In genomic region chr19:7978196-7978825, GRCh38 we compare ENCODE assay signal across 16 cellular contexts.
"Had no signal": no experiment of that assay in that cellular context is flagged by ENCODE, and none has a peak within 500 bp of the region (broad histone marks: within the 10 kb centered on the region; RNA-seq: fewer than 3 reads in every experiment).

No MANE protein-coding gene starts in this region.

- H3K4me3 ChIP-seq: hepatocyte, psoas muscle, upper lobe of right lung had no signal

- H3K9me3 Mint-ChIP-seq: activated naive CD4-positive, alpha-beta T cell treated with anti-CD3 and anti-CD28 coated beads for 36 hours; memory B cell; natural killer cell treated with Interleukin-12 subunit alpha and Interleukin-12 subunit beta and Interleukin-15 and Interleukin-18, amount 100 ng/mL, for 72 hours had no signal

- H2AFZ ChIP-seq: hepatocyte had no signal

- H3K4me3 Mint-ChIP-seq: activated CD4-positive, alpha-beta T cell treated with anti-CD3 and anti-CD28 coated beads for 36 hours; activated CD8-positive, alpha-beta T cell treated with anti-CD3 and anti-CD28 coated beads, Interleukin-2, amount 10 ng/mL, durations not matched to agents 7 days and 5 days; activated naive CD4-positive, alpha-beta T cell treated with anti-CD3 and anti-CD28 coated beads for 36 hours; memory B cell; natural killer cell treated with Interleukin-12 subunit alpha and Interleukin-12 subunit beta and Interleukin-15 and Interleukin-18, amount 100 ng/mL, for 72 hours had no signal

- H3K27me3 ChIP-seq: hepatocyte, upper lobe of right lung had no signal

- H3K27ac Mint-ChIP-seq: activated CD4-positive, alpha-beta T cell treated with anti-CD3 and anti-CD28 coated beads for 36 hours; activated CD8-positive, alpha-beta T cell treated with anti-CD3 and anti-CD28 coated beads, Interleukin-2, amount 10 ng/mL, durations not matched to agents 7 days and 5 days; activated naive CD4-positive, alpha-beta T cell treated with anti-CD3 and anti-CD28 coated beads for 36 hours; memory B cell; natural killer cell treated with Interleukin-12 subunit alpha and Interleukin-12 subunit beta and Interleukin-15 and Interleukin-18, amount 100 ng/mL, for 72 hours had no signal

- DNase-seq: activated CD4-positive, alpha-beta T cell treated with anti-CD3 and anti-CD28 coated beads for 36 hours; activated CD8-positive, alpha-beta T cell treated with anti-CD3 and anti-CD28 coated beads, Interleukin-2, amount 10 ng/mL, durations not matched to agents 7 days and 5 days; activated naive CD4-positive, alpha-beta T cell treated with anti-CD3 and anti-CD28 coated beads for 36 hours; cortex of kidney; effector CD8-positive, alpha-beta T cell; left cardiac atrium; occipital lobe; stimulated activated CD4-positive, alpha-beta T cell treated with anti-CD3 and anti-CD28 coated beads, Interleukin-2, amount 100 ng/mL, for 48 hours; stimulated activated naive CD8-positive, alpha-beta T cell treated with anti-CD3 and anti-CD28 coated beads, Interleukin-15, Interleukin-2, amounts not matched to agents 100 U/mL and 50 U/mL, for 24 hours; T1000; upper lobe of right lung; WERI-Rb-1 had no signal

- H3K4me1 Mint-ChIP-seq: activated CD4-positive, alpha-beta T cell treated with anti-CD3 and anti-CD28 coated beads for 36 hours; memory B cell had no signal

- H3K9me3 ChIP-seq: psoas muscle, upper lobe of right lung had no signal

- ATAC-seq: activated CD4-positive, alpha-beta T cell treated with anti-CD3 and anti-CD28 coated beads for 36 hours; activated CD8-positive, alpha-beta T cell treated with anti-CD3 and anti-CD28 coated beads, Interleukin-2, amount 10 ng/mL, durations not matched to agents 7 days and 5 days; left cardiac atrium; natural killer cell treated with Interleukin-12 subunit alpha and Interleukin-12 subunit beta and Interleukin-15 and Interleukin-18, amount 100 ng/mL, for 72 hours; stimulated activated naive CD8-positive, alpha-beta T cell treated with anti-CD3 and anti-CD28 coated beads, Interleukin-15, Interleukin-2, amounts not matched to agents 100 U/mL and 50 U/mL, for 24 hours; upper lobe of right lung had no signal

- H3K4me1 ChIP-seq: upper lobe of right lung had no signal

- H3K4me2 ChIP-seq: hepatocyte had no signal

- H3K27ac ChIP-seq: hepatocyte, psoas muscle, upper lobe of right lung, WERI-Rb-1 had no signal

- H3K27me3 Mint-ChIP-seq: activated CD4-positive, alpha-beta T cell treated with anti-CD3 and anti-CD28 coated beads for 36 hours; memory B cell; natural killer cell treated with Interleukin-12 subunit alpha and Interleukin-12 subunit beta and Interleukin-15 and Interleukin-18, amount 100 ng/mL, for 72 hours had no signal
